8 cellular contexts compared by ENCODE assay signal in the genomic region with DNA sequence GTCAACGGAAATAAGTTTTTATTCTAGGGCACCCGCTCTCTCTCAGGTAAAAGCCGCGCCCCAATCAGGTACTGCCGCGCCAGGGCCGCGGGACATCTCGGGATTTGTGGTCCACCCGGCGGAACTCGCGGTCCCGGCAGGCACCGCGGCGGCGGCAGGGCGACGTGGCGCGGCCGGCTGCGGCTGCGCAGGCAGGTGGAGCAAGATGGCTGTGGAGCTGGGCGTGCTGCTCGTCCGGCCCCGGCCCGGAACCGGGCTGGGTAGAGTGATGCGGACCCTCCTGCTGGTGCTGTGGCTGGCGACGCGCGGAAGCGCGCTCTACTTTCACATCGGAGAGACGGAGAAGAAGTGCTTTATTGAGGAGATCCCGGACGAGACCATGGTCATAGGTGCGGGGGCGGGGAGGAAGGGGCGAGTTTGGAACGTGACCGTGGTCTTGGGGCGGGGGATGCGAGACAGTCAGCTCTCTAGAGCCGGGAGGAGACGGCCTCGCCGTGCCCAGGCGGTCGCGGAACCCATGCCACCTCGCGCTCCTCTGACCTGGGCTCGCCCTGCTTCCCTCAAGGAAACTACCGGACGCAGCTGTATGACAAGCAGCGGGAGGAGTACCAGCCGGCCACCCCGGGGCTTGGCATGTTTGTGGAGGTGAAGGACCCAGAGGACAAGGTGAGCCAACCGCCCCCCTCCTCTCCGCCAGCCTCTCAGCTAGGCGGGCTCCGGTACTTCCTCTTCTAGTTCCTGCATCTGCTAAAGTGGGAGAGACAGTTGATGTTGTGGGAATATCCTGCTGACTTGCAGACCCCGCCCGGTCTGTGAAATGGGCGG. TPM values are rescaled to one million over a fixed set of nuclear protein-coding genes. Genes with fewer than 3 reads are reported as not detected.
DNase-seq lines count a peak whose midpoint lies in the region; ATAC-seq and TF ChIP-seq lines count a peak whose summit lies in the region.

TSS of gene TMED9 (plus strand) at position 194 of the 825 bp plus-strand sequence. CDS start at position 206, 12 bp downstream.

- H3K4me2 ChIP-seq in KMS-11: peak within 1 kb of the TSS; percentile 68

- DNase-seq in EH (ENCODE audit: low read depth): peak; percentile 87
- peak; percentile 74 for DNase-seq in SK-N-DZ (ENCODE audit: low spot score)
- DNase-seq in activated naive CD4-positive, alpha-beta T cell treated with Interleukin-2 at 50 U/mL for 16 hours: peak; percentile 91
- DNase-seq in foreskin melanocyte: peak; percentile 59
- DNase-seq in stromal cell of bone marrow (ENCODE audit: low read depth): peak; percentile 60

- no peaks in the 10 kb centered on the region for H4K20me1 ChIP-seq in KMS-11 (ENCODE audit: insufficient read depth)

- peak; percentile 93 for ATAC-seq in GM21723 (IDR thresholded peaks at IDR 0.05; ENCODE audit: unreplicated experiment)

- peaks cover 8% of the 10 kb centered on the region; the same call in 1 of the 2 replicates for H3K79me2 ChIP-seq in KMS-11 (ENCODE audit: insufficient read depth, low read depth)

- H3K27ac ChIP-seq in KMS-11: no peak within 1 kb of the TSS; the same call in 1 of the 2 replicates

- H3K27me3 ChIP-seq in KMS-11 (ENCODE audit: insufficient read depth, low read depth) (peaks cover 2% of the 10 kb centered on the region; the same call in 1 of the 2 replicates), neuron (ENCODE audit: insufficient read depth, low read length) (peaks cover 12% of the 10 kb centered on the region)

- peaks cover 6% of the 10 kb centered on the region for H3K9me3 ChIP-seq in neuron (ENCODE audit: low read length)

- TF ChIP-seq CTCF in KMS-11 (conservative IDR thresholded peaks at IDR 0.05; ENCODE audit: low read depth, low read length): no peak

- H3K4me1 ChIP-seq in KMS-11 (ENCODE audit: low read depth, poor library complexity, severe bottlenecking) (peaks cover 12% of the 10 kb centered on the region), neuron (ENCODE audit: insufficient read depth, low read length) (peaks cover 9% of the 10 kb centered on the region)

- H3K36me3 ChIP-seq in KMS-11 (ENCODE audit: insufficient read depth): no peaks in the 10 kb centered on the region
- H3K36me3 ChIP-seq in neuron (ENCODE audit: insufficient read depth, low read length): peaks cover 37% of the 10 kb centered on the region

- H3K4me3 ChIP-seq in KMS-11 (IDR thresholded peaks at IDR 0.05; ENCODE audit: insufficient read depth, low read depth, low read length): no peak within 1 kb of the TSS
- peak within 1 kb of the TSS; percentile 62 for H3K4me3 ChIP-seq in neuron (ENCODE audit: low read length)

- H3K9ac ChIP-seq in KMS-11: peak within 1 kb of the TSS; percentile 70

- H2AFZ ChIP-seq in KMS-11 (ENCODE audit: low read depth) (peak within 1 kb of the TSS; percentile 86), neuron (ENCODE audit: low read depth, low read length) (peak within 1 kb of the TSS; percentile 74)

RNA-seq across cellular contexts. Expression of gene TMED9, which starts in this region (rescaled TPM):
- polyA plus RNA-seq in SK-N-DZ (2014; cell fraction: cytosol; rRNA removed): 44.3 and 49.2 TPM in 2 replicates
- 24.3 and 33.9 TPM in 2 replicates for polyA plus RNA-seq in SK-N-DZ (2014; cell fraction: nucleus; rRNA removed)
